Comparison of ENCODE assay signal across 15 cellular contexts in the genomic region with DNA sequence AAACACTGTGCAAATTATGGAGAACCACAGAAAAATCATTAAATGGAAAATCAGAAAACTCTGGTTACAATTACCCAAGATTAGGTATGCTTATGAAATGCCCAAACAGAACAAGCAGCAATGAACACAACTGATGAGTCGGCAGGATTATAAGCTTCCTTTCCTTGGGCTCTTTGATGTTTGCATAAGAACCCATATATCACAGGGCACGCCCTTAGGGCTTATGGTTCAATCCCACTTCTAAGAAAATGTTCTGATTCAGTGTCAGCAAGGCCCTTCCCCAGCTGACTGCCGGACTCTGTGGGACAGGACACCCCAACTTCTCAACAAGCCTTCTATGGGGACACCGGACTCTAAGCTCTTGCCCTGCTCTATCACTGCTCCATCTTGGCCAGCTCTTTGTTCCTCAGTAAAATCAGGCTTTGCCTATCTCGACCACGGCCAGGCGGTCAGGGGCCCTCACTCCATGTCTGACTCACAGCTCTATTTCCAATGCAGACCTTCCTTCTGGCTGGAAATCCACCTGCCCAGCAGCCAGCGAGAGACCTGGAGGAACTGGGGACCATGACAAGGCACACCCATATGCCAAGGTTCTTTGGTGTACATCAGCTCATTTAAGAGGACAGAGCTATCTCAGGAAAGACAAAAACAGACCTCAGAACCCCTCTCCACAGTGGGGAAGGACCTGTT. TPM values are rescaled to one million over a fixed set of nuclear protein-coding genes. Genes with fewer than 3 reads are reported as not detected.
A peak's percentile ranks its signal among the peaks of the same experiment; 100 is the strongest.
DNase-seq lines count a peak whose midpoint lies in the region; ATAC-seq and TF ChIP-seq lines count a peak whose summit lies in the region.
"Had no signal": no experiment of that assay in that cellular context is flagged by ENCODE, and none has a peak within 500 bp of the region (broad histone marks: within the 10 kb centered on the region; RNA-seq: fewer than 3 reads in every experiment).

No MANE protein-coding gene starts in this region.

- H3K36me3 ChIP-seq in CD8-positive, alpha-beta memory T cell (ENCODE audit: insufficient read depth, low read length): peaks cover 80% of the 10 kb centered on the region
- H3K36me3 ChIP-seq in naive thymus-derived CD4-positive, alpha-beta T cell (ENCODE audit: control insufficient read depth in 2 of 3, insufficient read depth in 3 of 3, low read length in 3 of 3): peaks cover 31 to 88% (median 35%) of the 10 kb centered on the region in 3 experiments
- peaks cover 47 to 99% (median 81%) of the 10 kb centered on the region in 3 donors for H3K36me3 ChIP-seq in tibial artery
- peaks cover 0 to 58% (median 25%) of the 10 kb centered on the region in 4 donors for H3K36me3 ChIP-seq in transverse colon

- peaks cover 12 to 35% (median 23%) of the 10 kb centered on the region in 3 donors for H3K4me1 Mint-ChIP-seq in CD8-positive, alpha-beta memory T cell
- H3K4me1 Mint-ChIP-seq in activated naive CD8-positive, alpha-beta T cell treated with anti-CD3 and anti-CD28 coated beads, Interleukin-2, amount 50 U/mL, for 24 hours: peaks cover 26% of the 10 kb centered on the region
- peaks cover 14 to 51% (median 38%) of the 10 kb centered on the region in 7 donors for H3K4me1 Mint-ChIP-seq in naive thymus-derived CD4-positive, alpha-beta T cell

- CTCF ChIA-PET in CD8-positive, alpha-beta memory T cell (lab: Charles Lee): interaction anchor here (1.6 kb wide), 1 partner anchor 100 kb away, joined by 8 read pairs; no protein-coding TSS in a partner anchor
- CTCF ChIA-PET in naive thymus-derived CD4-positive, alpha-beta T cell (lab: Charles Lee): interaction anchor here (1.1 kb wide), 1 partner anchor 99 kb away, joined by 4 read pairs; no protein-coding TSS in a partner anchor

- H3K27me3 ChIP-seq in CD8-positive, alpha-beta memory T cell (ENCODE audit: insufficient read depth, low read length, poor library complexity, severe bottlenecking): no peaks in the 10 kb centered on the region
- no peaks in the 10 kb centered on the region for H3K27me3 ChIP-seq in naive thymus-derived CD4-positive, alpha-beta T cell (ENCODE audit: control insufficient read depth in 2 of 2, insufficient read depth in 2 of 2, low read length in 2 of 2)
- H3K27me3 ChIP-seq in tibial artery (no peaks in the 10 kb centered on the region), transverse colon (no peaks in the 10 kb centered on the region)
- H3K27me3 ChIP-seq: cardiac muscle cell, MG63 had no signal

- no peak for DNase-seq in CD8-positive, alpha-beta memory T cell
- peak; percentile 69 for DNase-seq in Jurkat, Clone E6-1 (ENCODE audit: low read depth, low spot score)
- no peak for DNase-seq in activated naive CD8-positive, alpha-beta T cell treated with anti-CD3 and anti-CD28 coated beads, Interleukin-2, amount 50 U/mL, for 24 hours
- DNase-seq in naive thymus-derived CD4-positive, alpha-beta T cell: no peak
- DNase-seq in tibial artery (no peak), NCI-H1436 treated with DMSO at 0.1 percent for 48 hours (lab: John Stamatoyannopoulos, UW) (no peak), GM19238 (ENCODE audit: insufficient read length, low spot score) (no peak), transverse colon (no peak)
- DNase-seq: MG63; NCI-H345; retina; stimulated activated CD4-positive, alpha-beta T cell treated with anti-CD3 and anti-CD28 coated beads, Interleukin-4, amount 100 ng/mL, for 4 hours; T-helper 9 cell had no signal

- no peak for TF ChIP-seq EP300 in transverse colon (IDR thresholded peaks at IDR 0.05; ENCODE audit: low read depth)

- H3K36me3 Mint-ChIP-seq in CD8-positive, alpha-beta memory T cell: peaks cover 6 to 93% (median 34%) of the 10 kb centered on the region in 3 donors
- H3K36me3 Mint-ChIP-seq in activated naive CD8-positive, alpha-beta T cell treated with anti-CD3 and anti-CD28 coated beads, Interleukin-2, amount 50 U/mL, for 24 hours (ENCODE audit: low read depth): peaks cover 67% of the 10 kb centered on the region
- H3K36me3 Mint-ChIP-seq in naive thymus-derived CD4-positive, alpha-beta T cell: peaks cover 18 to 56% (median 35%) of the 10 kb centered on the region in 5 donors

- peaks cover 12% of the 10 kb centered on the region for H3K4me1 ChIP-seq in CD8-positive, alpha-beta memory T cell (ENCODE audit: insufficient read depth, low read length)
- peaks cover 0 to 7% of the 10 kb centered on the region in 2 donors for H3K4me1 ChIP-seq in naive thymus-derived CD4-positive, alpha-beta T cell (ENCODE audit: control insufficient read depth in 2 of 2, insufficient read depth in 2 of 2, low read length in 2 of 2)
- peaks cover 0 to 19% (median 0%) of the 10 kb centered on the region in 4 donors for H3K4me1 ChIP-seq in tibial artery
- peaks cover 4 to 42% (median 24%) of the 10 kb centered on the region in 4 donors for H3K4me1 ChIP-seq in transverse colon

- H3K4me3 ChIP-seq in CD8-positive, alpha-beta memory T cell (ENCODE audit: low read length): no peak overlapping the region
- no peak overlapping the region for H3K4me3 ChIP-seq in Jurkat, Clone E6-1 (ENCODE audit: low read length)
- no peak overlapping the region for H3K4me3 ChIP-seq in naive thymus-derived CD4-positive, alpha-beta T cell (ENCODE audit: low read length)
- H3K4me3 ChIP-seq in tibial artery (no peak overlapping the region), transverse colon (no peak overlapping the region)
- H3K4me3 ChIP-seq: cardiac muscle cell, MG63 had no signal

- intact Hi-C loops in naive thymus-derived CD4-positive, alpha-beta T cell (cut with micrococcal nuclease): loop anchor here (2.0 to 5.0 kb wide), 2 partner anchors 53 to 226 kb away; partner anchors contain the start of gene USP7 (in 1 of the 2)
- intact Hi-C loops in tibial artery (cut with DNase I; ENCODE audit: low total_unique reads) (no loop called here), transverse colon (cut with DNase I; ENCODE audit: low total_unique reads) (loop anchor here (10.0 kb wide), 1 partner anchor 96 kb away; no protein-coding TSS in a partner anchor)

- ATAC-seq in activated naive CD8-positive, alpha-beta T cell treated with anti-CD3 and anti-CD28 coated beads, Interleukin-2, amount 50 U/mL, for 24 hours: no peak
- ATAC-seq in naive thymus-derived CD4-positive, alpha-beta T cell: peak; percentile 57

- 74% methylated on average over 8 of the region's 8 CpGs; no CpG with 5 or more reads in 1 of the 2 donors for whole genome bisulfite sequencing in transverse colon (ENCODE audit: low coverage in 1 of 2), 2 donors

- POLR2A ChIA-PET in CD8-positive, alpha-beta memory T cell (lab: Charles Lee): interaction anchor here (1.0 kb wide), 1 partner anchor 27 kb away, joined by 3 read pairs; no protein-coding TSS in a partner anchor
- POLR2A ChIA-PET in naive thymus-derived CD4-positive, alpha-beta T cell (lab: Charles Lee): interaction anchor here (0.7 kb wide), 1 partner anchor 11 kb away, joined by 3 read pairs; no protein-coding TSS in a partner anchor

- H3K27ac Mint-ChIP-seq in CD8-positive, alpha-beta memory T cell: peak overlapping the region in 5 of 8 donors; percentile 9 to 80 (median 43)
- H3K27ac Mint-ChIP-seq in activated naive CD8-positive, alpha-beta T cell treated with anti-CD3 and anti-CD28 coated beads, Interleukin-2, amount 50 U/mL, for 24 hours: peak overlapping the region; percentile 45
- peak overlapping the region in 8 of 9 donors; percentile 14 to 82 (median 57) for H3K27ac Mint-ChIP-seq in naive thymus-derived CD4-positive, alpha-beta T cell

- no peaks in the 10 kb centered on the region for H3K27me3 Mint-ChIP-seq in CD8-positive, alpha-beta memory T cell
- no peaks in the 10 kb centered on the region for H3K27me3 Mint-ChIP-seq in activated naive CD8-positive, alpha-beta T cell treated with anti-CD3 and anti-CD28 coated beads, Interleukin-2, amount 50 U/mL, for 24 hours
- no peaks in the 10 kb centered on the region for H3K27me3 Mint-ChIP-seq in naive thymus-derived CD4-positive, alpha-beta T cell

- no peak overlapping the region for H3K4me3 Mint-ChIP-seq in CD8-positive, alpha-beta memory T cell
- no peak overlapping the region for H3K4me3 Mint-ChIP-seq in activated naive CD8-positive, alpha-beta T cell treated with anti-CD3 and anti-CD28 coated beads, Interleukin-2, amount 50 U/mL, for 24 hours
- H3K4me3 Mint-ChIP-seq in naive thymus-derived CD4-positive, alpha-beta T cell: peak overlapping the region in 2 of 10 donors; percentile 41 to 54

- no peak for TF ChIP-seq POLR2A in transverse colon (IDR thresholded peaks at IDR 0.05)

- no peak overlapping the region for H3K27ac ChIP-seq in CD8-positive, alpha-beta memory T cell (ENCODE audit: low read depth, low read length)
- peak overlapping the region; percentile 29 for H3K27ac ChIP-seq in naive thymus-derived CD4-positive, alpha-beta T cell (ENCODE audit: low read depth, low read length)
- H3K27ac ChIP-seq in tibial artery (no peak overlapping the region), transverse colon (peak overlapping the region in 1 of 4 donors; percentile 25)
- H3K27ac ChIP-seq: cardiac muscle cell had no signal

- no peaks in the 10 kb centered on the region for H3K9me3 ChIP-seq in CD8-positive, alpha-beta memory T cell (ENCODE audit: low read length)
- H3K9me3 ChIP-seq in naive thymus-derived CD4-positive, alpha-beta T cell (ENCODE audit: control insufficient read depth in 2 of 3, low read length in 3 of 3): no peaks in the 10 kb centered on the region
- no peaks in the 10 kb centered on the region for H3K9me3 ChIP-seq in tibial artery
- H3K9me3 ChIP-seq in transverse colon: no peaks in the 10 kb centered on the region
- H3K9me3 ChIP-seq: MG63 had no signal

- H3K9me3 Mint-ChIP-seq in CD8-positive, alpha-beta memory T cell: no peaks in the 10 kb centered on the region
- H3K9me3 Mint-ChIP-seq in activated naive CD8-positive, alpha-beta T cell treated with anti-CD3 and anti-CD28 coated beads, Interleukin-2, amount 50 U/mL, for 24 hours: no peaks in the 10 kb centered on the region
- no peaks in the 10 kb centered on the region for H3K9me3 Mint-ChIP-seq in naive thymus-derived CD4-positive, alpha-beta T cell

- in situ Hi-C loops in transverse colon (cut with MboI; ENCODE audit: low pct_ligation_motif_present in 1 of 4, low pct_unique_long_range_greater_than_20kb in 1 of 4, low sequenced_read_pairs in 3 of 4): loop anchor here in 2 of 4 donors (10.0 kb wide), 1 partner anchor 96 kb away; no protein-coding TSS in a partner anchor

- TF ChIP-seq CTCF in tibial artery (IDR thresholded peaks at IDR 0.05) (no peak), transverse colon (IDR thresholded peaks at IDR 0.05) (no peak)

RNA-seq across cellular contexts. Expression of gene LITAFD, which starts 26.8 kb away (rescaled TPM):
- total RNA-seq in CD8-positive, alpha-beta memory T cell: not detected
- not detected for polyA plus RNA-seq in CD8-positive, alpha-beta memory T cell
- not detected for polyA plus RNA-seq in Jurkat, Clone E6-1 (2012; ENCODE audit: insufficient read depth, insufficient read length)
- not detected for total RNA-seq in naive thymus-derived CD4-positive, alpha-beta T cell
- not detected for polyA plus RNA-seq in naive thymus-derived CD4-positive, alpha-beta T cell
- not detected for total RNA-seq in transverse colon
- total RNA-seq: cardiac muscle cell, epithelial cell of proximal tubule had no signal

RNA-seq across cellular contexts. Expression of gene CARHSP1, which starts 40.1 kb away (rescaled TPM):
- total RNA-seq in CD8-positive, alpha-beta memory T cell: 10 to 100 TPM; 52.6 to 57.8 TPM
- 58.5 TPM for polyA plus RNA-seq in CD8-positive, alpha-beta memory T cell
- polyA plus RNA-seq in Jurkat, Clone E6-1 (2012; ENCODE audit: insufficient read depth, insufficient read length): 320 TPM
- 100 to 1,000 TPM in 1 of 5 experiments, 10 to 100 TPM in 4; 29.6 to 123 (median 39.9) TPM for total RNA-seq in naive thymus-derived CD4-positive, alpha-beta T cell
- 10 to 100 TPM; 24.9 to 32.7 TPM for polyA plus RNA-seq in naive thymus-derived CD4-positive, alpha-beta T cell
- total RNA-seq in transverse colon: 10 to 100 TPM; 11.6 to 61.7 (median 39.6) TPM

RNA-seq across cellular contexts. Expression of gene USP7, which starts 54.8 kb away (rescaled TPM):
- 100 to 1,000 TPM; 189 to 192 TPM for total RNA-seq in CD8-positive, alpha-beta memory T cell
- polyA plus RNA-seq in CD8-positive, alpha-beta memory T cell: 12.6 TPM
- polyA plus RNA-seq in Jurkat, Clone E6-1 (2012; ENCODE audit: insufficient read depth, insufficient read length): 98.6 TPM
- 100 to 1,000 TPM; 175 to 261 (median 178) TPM for total RNA-seq in naive thymus-derived CD4-positive, alpha-beta T cell
- 1 to 10 TPM; 8.9 to 9.0 TPM for polyA plus RNA-seq in naive thymus-derived CD4-positive, alpha-beta T cell
- 100 to 1,000 TPM in 3 of 4 donors, 10 to 100 TPM in 1; 72.9 to 419 (median 158) TPM for total RNA-seq in transverse colon
